Comparison of ENCODE assay signal across 1 cellular context in genomic region chr4:1393363-1393762, GRCh38.
TF ChIP-seq lines count a peak whose summit lies in the region.

No MANE protein-coding gene starts in this region.

TF ChIP-seq in K562, 482 proteins besides CTCF, POLR2A, EP300 and RAD21:
- peak; percentile 58; the same call in 1 of the 2 replicates for TF ChIP-seq MTA1 (IDR thresholded peaks at IDR 0.05; ENCODE audit: borderline replicate concordance)
- 0 out of 2 replicates have a peak, but pooled peaks have one; percentile 39 for TF ChIP-seq GATAD2B (IDR thresholded peaks at IDR 0.05; ENCODE audit: borderline replicate concordance)
- peak; percentile 93 for TF ChIP-seq DACH1 (IDR thresholded peaks at IDR 0.05; ENCODE audit: partially characterized antibody)
- TF ChIP-seq GATA2 (CRISPR knock-in tag; IDR thresholded peaks at IDR 0.05), result peak; percentile 53; the same call in 1 of the 2 replicates
TF ChIP-seq in K562: peak in this region for 4; not testable (repeated sequence) for 478.
